ENCODE assay signal across 19 cellular contexts in genomic region chr6:25024821-25025220, GRCh38.
DNase-seq lines count a peak whose midpoint lies in the region; ATAC-seq and TF ChIP-seq lines count a peak whose summit lies in the region.
"Had no signal": no experiment of that assay in that cellular context is flagged by ENCODE, and none has a peak within 500 bp of the region (broad histone marks: within the 10 kb centered on the region; RNA-seq: fewer than 3 reads in every experiment).

No MANE protein-coding gene starts in this region.

- H3K4me3 ChIP-seq in CD8-positive, alpha-beta memory T cell (ENCODE audit: low read length), result no peak overlapping the region
- H3K4me3 ChIP-seq: BLaER1, dorsolateral prefrontal cortex, heart right ventricle, sigmoid colon, suprapubic skin, uterus had no signal

- in situ Hi-C loops in G401 (cut with HindIII; ENCODE audit: low sequenced_read_pairs), result no loop called here

- H3K4me1 Mint-ChIP-seq in activated CD8-positive, alpha-beta memory T cell treated with anti-CD3 and anti-CD28 coated beads, Interleukin-2, amount 10 ng/mL, durations not matched to agents 7 days and 5 days, result peaks cover 42% of the 10 kb centered on the region
- H3K4me1 Mint-ChIP-seq in CD8-positive, alpha-beta memory T cell, result peaks cover 48 to 62% (median 59%) of the 10 kb centered on the region in 3 donors
- H3K4me1 Mint-ChIP-seq in activated T-helper 1 cell treated with anti-CD3 and anti-CD28 coated beads, Interleukin-12 subunit alpha, Interleukin-12 subunit beta, Interleukin-2, Interleukin-4 antibody, amounts not matched to agents 30 ng/mL and 10 ng/mL and 1 ng/mL, durations not matched to agents 14 hours and 24 hours and 36 hours (ENCODE audit: low read depth), result peaks cover 50% of the 10 kb centered on the region
- H3K4me1 Mint-ChIP-seq in memory B cell (peaks cover 14% of the 10 kb centered on the region), progenitor cell of endocrine pancreas (ENCODE audit: low read depth) (no peaks in the 10 kb centered on the region)

- H3K36me3 Mint-ChIP-seq in activated CD8-positive, alpha-beta memory T cell treated with anti-CD3 and anti-CD28 coated beads, Interleukin-2, amount 10 ng/mL, durations not matched to agents 7 days and 5 days, result peaks cover 11% of the 10 kb centered on the region
- peaks cover 4 to 26% (median 7%) of the 10 kb centered on the region in 3 donors for H3K36me3 Mint-ChIP-seq in CD8-positive, alpha-beta memory T cell
- peaks cover 2% of the 10 kb centered on the region for H3K36me3 Mint-ChIP-seq in activated T-helper 1 cell treated with anti-CD3 and anti-CD28 coated beads, Interleukin-12 subunit alpha, Interleukin-12 subunit beta, Interleukin-2, Interleukin-4 antibody, amounts not matched to agents 30 ng/mL and 10 ng/mL and 1 ng/mL, durations not matched to agents 14 hours and 24 hours and 36 hours (ENCODE audit: low read depth)
- no peaks in the 10 kb centered on the region for H3K36me3 Mint-ChIP-seq in memory B cell
- no peaks in the 10 kb centered on the region for H3K36me3 Mint-ChIP-seq in progenitor cell of endocrine pancreas (ENCODE audit: insufficient read depth)

- H3K27me3 ChIP-seq in CD8-positive, alpha-beta memory T cell (ENCODE audit: insufficient read depth, low read length, poor library complexity, severe bottlenecking), result no peaks in the 10 kb centered on the region
- H3K27me3 ChIP-seq: BLaER1, heart right ventricle, sigmoid colon, suprapubic skin, uterus had no signal

- H3K27me3 Mint-ChIP-seq in activated CD8-positive, alpha-beta memory T cell treated with anti-CD3 and anti-CD28 coated beads, Interleukin-2, amount 10 ng/mL, durations not matched to agents 7 days and 5 days, result no peaks in the 10 kb centered on the region
- H3K27me3 Mint-ChIP-seq in CD8-positive, alpha-beta memory T cell, result no peaks in the 10 kb centered on the region
- H3K27me3 Mint-ChIP-seq in activated T-helper 1 cell treated with anti-CD3 and anti-CD28 coated beads, Interleukin-12 subunit alpha, Interleukin-12 subunit beta, Interleukin-2, Interleukin-4 antibody, amounts not matched to agents 30 ng/mL and 10 ng/mL and 1 ng/mL, durations not matched to agents 14 hours and 24 hours and 36 hours (ENCODE audit: insufficient read depth), result no peaks in the 10 kb centered on the region
- H3K27me3 Mint-ChIP-seq in memory B cell (no peaks in the 10 kb centered on the region), progenitor cell of endocrine pancreas (no peaks in the 10 kb centered on the region)

- TF ChIP-seq CTCF in progenitor cell of endocrine pancreas (IDR thresholded peaks at IDR 0.05; ENCODE audit: unreplicated experiment), result no peak

- no peaks in the 10 kb centered on the region for H3K36me3 ChIP-seq in CD8-positive, alpha-beta memory T cell (ENCODE audit: insufficient read depth, low read length)
- H3K36me3 ChIP-seq: heart right ventricle, sigmoid colon, suprapubic skin, uterus had no signal

- H3K4me3 Mint-ChIP-seq in activated CD8-positive, alpha-beta memory T cell treated with anti-CD3 and anti-CD28 coated beads, Interleukin-2, amount 10 ng/mL, durations not matched to agents 7 days and 5 days, result no peak overlapping the region
- peak overlapping the region in 2 of 7 donors; percentile 33 to 38 for H3K4me3 Mint-ChIP-seq in CD8-positive, alpha-beta memory T cell
- H3K4me3 Mint-ChIP-seq in activated T-helper 1 cell treated with anti-CD3 and anti-CD28 coated beads, Interleukin-12 subunit alpha, Interleukin-12 subunit beta, Interleukin-2, Interleukin-4 antibody, amounts not matched to agents 30 ng/mL and 10 ng/mL and 1 ng/mL, durations not matched to agents 14 hours and 24 hours and 36 hours, result no peak overlapping the region
- H3K4me3 Mint-ChIP-seq in memory B cell, result no peak overlapping the region
- no peak overlapping the region for H3K4me3 Mint-ChIP-seq in progenitor cell of endocrine pancreas (ENCODE audit: low read depth)

- peak overlapping the region; percentile 71 for H3K27ac Mint-ChIP-seq in activated CD8-positive, alpha-beta memory T cell treated with anti-CD3 and anti-CD28 coated beads, Interleukin-2, amount 10 ng/mL, durations not matched to agents 7 days and 5 days
- H3K27ac Mint-ChIP-seq in CD8-positive, alpha-beta memory T cell, result peak overlapping the region in 7 of 8 donors; percentile 13 to 90 (median 76)
- H3K27ac Mint-ChIP-seq in activated T-helper 1 cell treated with anti-CD3 and anti-CD28 coated beads, Interleukin-12 subunit alpha, Interleukin-12 subunit beta, Interleukin-2, Interleukin-4 antibody, amounts not matched to agents 30 ng/mL and 10 ng/mL and 1 ng/mL, durations not matched to agents 14 hours and 24 hours and 36 hours, result peak overlapping the region; percentile 69
- H3K27ac Mint-ChIP-seq in memory B cell, result peak overlapping the region; percentile 39
- no peak overlapping the region for H3K27ac Mint-ChIP-seq in progenitor cell of endocrine pancreas

- CTCF ChIA-PET in activated CD8-positive, alpha-beta memory T cell treated with anti-CD3 and anti-CD28 coated beads, Interleukin-2, amount 10 ng/mL, durations not matched to agents 7 days and 5 days (lab: Charles Lee), result interaction anchor here (1.5 to 4.8 kb wide), 6 partner anchors 11 to 167 kb away, joined by 4 to 73 read pairs (median 29); no protein-coding TSS in a partner anchor
- CTCF ChIA-PET in CD8-positive, alpha-beta memory T cell (lab: Charles Lee), result interaction anchor here (1.0 to 6.8 kb wide), 5 partner anchors 8 to 91 kb away, joined by 3 to 78 read pairs (median 19); no protein-coding TSS in a partner anchor

- POLR2A ChIA-PET in CD8-positive, alpha-beta memory T cell (lab: Charles Lee), result interaction anchor here (0.7 to 1.2 kb wide), 2 partner anchors 23 to 117 kb away, joined by 3 read pairs; no protein-coding TSS in a partner anchor

- H3K9me3 ChIP-seq in CD8-positive, alpha-beta memory T cell (ENCODE audit: low read length), result no peaks in the 10 kb centered on the region
- H3K9me3 ChIP-seq: heart right ventricle, sigmoid colon, suprapubic skin, uterus had no signal

- H3K4me1 ChIP-seq in CD8-positive, alpha-beta memory T cell (ENCODE audit: insufficient read depth, low read length), result peaks cover 35% of the 10 kb centered on the region
- H3K4me1 ChIP-seq: sigmoid colon, suprapubic skin, uterus had no signal

- intact Hi-C loops in activated T-helper 1 cell treated with anti-CD3 and anti-CD28 coated beads, Interleukin-12 subunit alpha, Interleukin-12 subunit beta, Interleukin-2, Interleukin-4 antibody, amounts not matched to agents 30 ng/mL and 10 ng/mL and 1 ng/mL, durations not matched to agents 14 hours and 24 hours and 36 hours (cut with micrococcal nuclease), result no loop called here

- no peak for ATAC-seq in activated CD8-positive, alpha-beta memory T cell treated with anti-CD3 and anti-CD28 coated beads, Interleukin-2, amount 10 ng/mL, durations not matched to agents 7 days and 5 days
- no peak for ATAC-seq in memory B cell (ENCODE audit: low read depth)
- ATAC-seq in HG02885 (IDR thresholded peaks at IDR 0.05; ENCODE audit: poor library complexity, unreplicated experiment), result no peak
- ATAC-seq: heart right ventricle had no signal

- H3K9me3 Mint-ChIP-seq in activated CD8-positive, alpha-beta memory T cell treated with anti-CD3 and anti-CD28 coated beads, Interleukin-2, amount 10 ng/mL, durations not matched to agents 7 days and 5 days (ENCODE audit: low read depth), result no peaks in the 10 kb centered on the region
- no peaks in the 10 kb centered on the region for H3K9me3 Mint-ChIP-seq in CD8-positive, alpha-beta memory T cell
- no peaks in the 10 kb centered on the region for H3K9me3 Mint-ChIP-seq in activated T-helper 1 cell treated with anti-CD3 and anti-CD28 coated beads, Interleukin-12 subunit alpha, Interleukin-12 subunit beta, Interleukin-2, Interleukin-4 antibody, amounts not matched to agents 30 ng/mL and 10 ng/mL and 1 ng/mL, durations not matched to agents 14 hours and 24 hours and 36 hours
- H3K9me3 Mint-ChIP-seq in memory B cell, result no peaks in the 10 kb centered on the region
- H3K9me3 Mint-ChIP-seq in progenitor cell of endocrine pancreas (ENCODE audit: low read depth), result no peaks in the 10 kb centered on the region

- H3K27ac ChIP-seq in CD8-positive, alpha-beta memory T cell (ENCODE audit: low read depth, low read length), result no peak overlapping the region
- H3K27ac ChIP-seq: BLaER1, dorsolateral prefrontal cortex, heart right ventricle, sigmoid colon, suprapubic skin, uterus had no signal

- DNase-seq in activated CD8-positive, alpha-beta memory T cell treated with anti-CD3 and anti-CD28 coated beads, Interleukin-2, amount 10 ng/mL, durations not matched to agents 7 days and 5 days, result no peak
- no peak for DNase-seq in activated CD8-positive, alpha-beta memory T cell treated with anti-CD3 and anti-CD28 coated beads, Interleukin-2, amount 50 U/mL, for 48 hours
- no peak for DNase-seq in CD8-positive, alpha-beta memory T cell
- DNase-seq in activated T-helper 1 cell treated with anti-CD3 and anti-CD28 coated beads, Interleukin-12 subunit alpha, Interleukin-12 subunit beta, Interleukin-2, Interleukin-4 antibody, amounts not matched to agents 30 ng/mL and 10 ng/mL and 1 ng/mL, durations not matched to agents 14 hours and 24 hours and 36 hours (ENCODE audit: low spot score), result no peak
- DNase-seq in memory B cell (ENCODE audit: low spot score in 2 of 2) (no peak), progenitor cell of endocrine pancreas (ENCODE audit: low spot score, unreplicated experiment) (no peak), G401 (ENCODE audit: low spot score) (no peak)
- DNase-seq: activated CD4-positive, alpha-beta T cell treated with anti-CD3 and anti-CD28 coated beads, Interleukin-2, amount 50 U/mL, for 4 hours; central memory CD4-positive, alpha-beta T cell; dorsolateral prefrontal cortex; heart right ventricle; NCI-H1417; NCI-H2107; NCI-H510A; sigmoid colon; uterus had no signal
